In the genomic region with DNA sequence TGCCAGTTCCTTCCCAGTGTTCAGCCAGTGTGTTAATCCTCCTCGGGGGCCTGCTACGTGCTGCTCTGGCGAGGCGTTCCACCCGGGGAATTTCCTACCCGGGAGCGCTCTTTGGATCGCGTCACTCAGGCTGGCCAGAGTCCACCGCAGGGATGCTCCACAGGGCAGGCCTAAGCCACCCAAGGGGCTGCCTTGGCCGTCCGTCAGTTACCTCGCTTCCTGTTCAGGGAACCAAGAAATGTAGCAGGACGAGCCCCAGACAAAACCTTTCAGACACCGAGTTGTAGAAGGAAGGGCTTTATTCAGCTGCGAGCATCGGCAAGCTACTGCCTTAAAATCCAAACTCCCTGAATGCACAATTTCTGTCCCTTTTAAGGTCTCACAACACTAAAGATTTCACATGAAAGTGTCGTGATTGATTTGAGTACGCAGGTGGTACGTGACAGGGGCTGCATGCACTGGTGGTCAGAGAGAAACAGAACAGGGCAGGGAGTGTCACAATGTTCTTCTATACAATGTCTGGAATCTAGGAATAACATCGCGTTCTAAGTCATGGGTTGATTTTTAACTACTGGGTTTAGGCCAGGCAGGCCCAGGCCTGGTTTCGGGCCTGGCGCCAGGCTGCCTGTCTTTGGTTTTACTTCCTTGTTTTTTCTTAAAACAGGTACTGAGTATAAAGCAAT, we compare ENCODE assay signal across 12 cellular contexts. TPM values are rescaled to one million over a fixed set of nuclear protein-coding genes. Genes with fewer than 3 reads are reported as not detected.
DNase-seq lines count a peak whose midpoint lies in the region; ATAC-seq and TF ChIP-seq lines count a peak whose summit lies in the region.
"Had no signal": no experiment of that assay in that cellular context is flagged by ENCODE, and none has a peak within 500 bp of the region (broad histone marks: within the 10 kb centered on the region; RNA-seq: fewer than 3 reads in every experiment).

No MANE protein-coding gene starts in this region.

- H3K36me3 Mint-ChIP-seq in activated T-cell treated with anti-CD3 and anti-CD28 coated beads, Interleukin-2, amount 50 U/mL, for 24 hours (ENCODE audit: low read depth) = no peaks in the 10 kb centered on the region

- H2BK12ac ChIP-seq in neuronal stem cell (ENCODE audit: low read length) = no peak overlapping the region

- no peaks in the 10 kb centered on the region for H3K27me3 ChIP-seq in foreskin keratinocyte
- H3K27me3 ChIP-seq in neuronal stem cell (ENCODE audit: control insufficient read depth in 3 of 3, insufficient read depth in 3 of 3, low read depth in 1 of 3, low read length in 3 of 3) = peaks cover 0 to 2% (median 0%) of the 10 kb centered on the region in 3 experiments
- no peaks in the 10 kb centered on the region for H3K27me3 ChIP-seq in vagina
- H3K27me3 ChIP-seq: neutrophil had no signal

- H3K4me2 ChIP-seq in neuronal stem cell (ENCODE audit: insufficient read depth, low read length, poor library complexity, severe bottlenecking) = no peak overlapping the region

- no peak overlapping the region for H3K23ac ChIP-seq in neuronal stem cell (ENCODE audit: low read depth, low read length, poor library complexity)

- no peak overlapping the region for H2BK5ac ChIP-seq in neuronal stem cell (ENCODE audit: low read length)

- no peak overlapping the region for H3K9ac ChIP-seq in neuronal stem cell (ENCODE audit: low read depth, low read length, poor library complexity)

- H2BK15ac ChIP-seq in neuronal stem cell (ENCODE audit: low read length) = no peak overlapping the region

- H2AK5ac ChIP-seq in neuronal stem cell (ENCODE audit: low read depth, low read length) = no peak overlapping the region

- H3K4me1 ChIP-seq in foreskin keratinocyte (peaks cover 11% of the 10 kb centered on the region), neuronal stem cell (ENCODE audit: control insufficient read depth in 2 of 2, insufficient read depth in 1 of 2, low read depth in 1 of 2, low read length in 2 of 2) (no peaks in the 10 kb centered on the region), vagina (no peaks in the 10 kb centered on the region)

- ATAC-seq in foreskin keratinocyte = peak; percentile 73
- no peak for ATAC-seq in GM18517 (IDR thresholded peaks at IDR 0.05; ENCODE audit: unreplicated experiment)

- H3K4me3 Mint-ChIP-seq in activated T-cell treated with anti-CD3 and anti-CD28 coated beads, Interleukin-2, amount 50 U/mL, for 24 hours = no peak overlapping the region
- H3K4me3 Mint-ChIP-seq: T-helper 1 cell treated with Interleukin-12 subunit alpha and Interleukin-12 subunit beta and Interleukin-4 antibody, amounts not matched to agents 30 μg/mL and 1 μg/mL, for 36 hours had no signal

- no peak overlapping the region for H3K4ac ChIP-seq in neuronal stem cell (ENCODE audit: low read length)

- H4K91ac ChIP-seq in neuronal stem cell (ENCODE audit: low read depth, low read length, poor library complexity) = no peak overlapping the region

- WGBS in neuronal stem cell (ENCODE audit: extremely low coverage in 2 of 2, insufficient read length in 2 of 2, insufficient replicate concordance in 1 of 2), 2 donors = no CpG with 5 or more reads among the region's 24 CpGs

- H2BK120ac ChIP-seq in neuronal stem cell (ENCODE audit: low read depth, low read length) = no peak overlapping the region

- no peak overlapping the region for H3K4me3 ChIP-seq in neuronal stem cell (ENCODE audit: low read length in 2 of 2)
- peak overlapping the region in 1 of 2 donors; percentile 25 for H3K4me3 ChIP-seq in vagina

- peak overlapping the region; percentile 40 for H2AFZ ChIP-seq in neuronal stem cell (ENCODE audit: low read length)

- H3K27ac Mint-ChIP-seq in activated T-cell treated with anti-CD3 and anti-CD28 coated beads, Interleukin-2, amount 50 U/mL, for 24 hours = peak overlapping the region; percentile 22
- H3K27ac Mint-ChIP-seq: T-helper 1 cell treated with Interleukin-12 subunit alpha and Interleukin-12 subunit beta and Interleukin-4 antibody, amounts not matched to agents 30 μg/mL and 1 μg/mL, for 36 hours had no signal

- H3K36me3 ChIP-seq in neuronal stem cell (replicated peaks in 1 of 2; ENCODE audit: control insufficient read depth in 2 of 2, insufficient read depth in 2 of 2, low read length in 2 of 2) (no peaks in the 10 kb centered on the region), vagina (no peaks in the 10 kb centered on the region)

- intact Hi-C loops in vagina (cut with DNase I) = no loop called here

- H4K8ac ChIP-seq in neuronal stem cell (ENCODE audit: low read depth, low read length) = no peak overlapping the region

- TF ChIP-seq CTCF in foreskin keratinocyte (conservative IDR thresholded peaks at IDR 0.05) (no peak), vagina (IDR thresholded peaks at IDR 0.05) (no peak)

- DNase-seq in activated T-cell treated with anti-CD3 and anti-CD28 coated beads, Interleukin-2, amount 50 U/mL, for 24 hours = no peak
- DNase-seq in activated T-cell treated with anti-CD3 and anti-CD28 coated beads, Interleukin-2, amount 50 U/mL, for 1 hour = no peak
- peak; percentile 40 to 67 for DNase-seq in foreskin keratinocyte
- DNase-seq in neuronal stem cell (ENCODE audit: low spot score) = no peak
- DNase-seq in vagina (ENCODE audit: extremely low spot score in 2 of 2) = peak in 1 of 2 donors; percentile 81
- no peak for DNase-seq in SK-N-DZ (ENCODE audit: low spot score)
- no peak for DNase-seq in HCEC 1CT
- DNase-seq: activated gamma-delta T cell treated with Interleukin-2 at 50 U/mL for 16 hours; stimulated activated CD8-positive, alpha-beta memory T cell treated with anti-CD3 and anti-CD28 coated beads, Interleukin-4, amount 100 ng/mL, for 48 hours had no signal

- H3K4me1 Mint-ChIP-seq in activated T-cell treated with anti-CD3 and anti-CD28 coated beads, Interleukin-2, amount 50 U/mL, for 24 hours (ENCODE audit: low read depth) = peaks cover 4% of the 10 kb centered on the region

- H3K79me1 ChIP-seq in neuronal stem cell (ENCODE audit: low read depth, low read length) = no peaks in the 10 kb centered on the region

- H3K18ac ChIP-seq in neuronal stem cell (ENCODE audit: low read length) = no peak overlapping the region

- no peak overlapping the region for H3K14ac ChIP-seq in neuronal stem cell (ENCODE audit: low read length)

- TF ChIP-seq POLR2A in vagina (IDR thresholded peaks at IDR 0.05) = no peak

- H3K9me3 ChIP-seq in neuronal stem cell (replicated peaks in 1 of 2; ENCODE audit: control insufficient read depth in 2 of 2, insufficient read depth in 1 of 2, low read depth in 1 of 2, low read length in 2 of 2) (no peaks in the 10 kb centered on the region), vagina (no peaks in the 10 kb centered on the region)
- H3K9me3 ChIP-seq: neutrophil had no signal

- H3K9me3 Mint-ChIP-seq in activated T-cell treated with anti-CD3 and anti-CD28 coated beads, Interleukin-2, amount 50 U/mL, for 24 hours = no peaks in the 10 kb centered on the region
- H3K9me3 Mint-ChIP-seq: T-helper 1 cell treated with Interleukin-12 subunit alpha and Interleukin-12 subunit beta and Interleukin-4 antibody, amounts not matched to agents 30 μg/mL and 1 μg/mL, for 36 hours had no signal

- peak overlapping the region; percentile 93 for H3K27ac ChIP-seq in foreskin keratinocyte
- no peak overlapping the region for H3K27ac ChIP-seq in neuronal stem cell (replicated peaks; ENCODE audit: low read length)
- H3K27ac ChIP-seq in vagina = peak overlapping the region; percentile 66
- H3K27ac ChIP-seq: neutrophil had no signal

- no peaks in the 10 kb centered on the region for H3K27me3 Mint-ChIP-seq in activated T-cell treated with anti-CD3 and anti-CD28 coated beads, Interleukin-2, amount 50 U/mL, for 24 hours

RNA-seq across cellular contexts. Expression of a gene that starts 15.7 kb away (rescaled TPM):
- 0.61 and 0.71 TPM in 2 replicates for total RNA-seq in foreskin keratinocyte
- polyA plus RNA-seq in foreskin keratinocyte = 0.90 and 1.1 TPM in 2 replicates
- polyA plus RNA-seq in neuronal stem cell (2013, experiment 1 of 2) = 0.74 TPM
- 0.58 TPM for polyA plus RNA-seq in neuronal stem cell (2013, experiment 2 of 2)
- total RNA-seq in vagina = 0.98 TPM
- not detected in 2 replicates for polyA plus RNA-seq in SK-N-DZ (2014; cell fraction: cytosol; rRNA removed)
- not detected in 2 replicates for polyA plus RNA-seq in SK-N-DZ (2014; cell fraction: nucleus; rRNA removed)

RNA-seq across cellular contexts. Expression of a gene that starts 27.8 kb away (rescaled TPM):
- 43.9 and 51.7 TPM in 2 replicates for total RNA-seq in foreskin keratinocyte
- polyA plus RNA-seq in foreskin keratinocyte = 29.8 and 38.4 TPM in 2 replicates
- polyA plus RNA-seq in neuronal stem cell (2013, experiment 1 of 2) = 6.3 TPM
- 6.0 TPM for polyA plus RNA-seq in neuronal stem cell (2013, experiment 2 of 2)
- 8.8 TPM for total RNA-seq in vagina
- 26.8 and 27.3 TPM in 2 replicates for polyA plus RNA-seq in SK-N-DZ (2014; cell fraction: cytosol; rRNA removed)
- 20.1 and 26.7 TPM in 2 replicates for polyA plus RNA-seq in SK-N-DZ (2014; cell fraction: nucleus; rRNA removed)

RNA-seq across cellular contexts. Expression of a gene that starts 28.6 kb away (rescaled TPM):
- total RNA-seq in foreskin keratinocyte (18.4 and 21.8 TPM in 2 replicates), vagina (21.9 TPM)
- polyA plus RNA-seq in foreskin keratinocyte = 16.7 and 18.5 TPM in 2 replicates
- 23.5 TPM for polyA plus RNA-seq in neuronal stem cell (2013, experiment 1 of 2)
- polyA plus RNA-seq in neuronal stem cell (2013, experiment 2 of 2) = 21.1 TPM
- 12.4 and 17.8 TPM in 2 replicates for polyA plus RNA-seq in SK-N-DZ (2014; cell fraction: cytosol; rRNA removed)
- 43.4 and 70.5 TPM in 2 replicates for polyA plus RNA-seq in SK-N-DZ (2014; cell fraction: nucleus; rRNA removed)

RNA-seq across cellular contexts. Expression of a gene that starts 47.3 kb away (rescaled TPM):
- not detected in 2 replicates for total RNA-seq in foreskin keratinocyte
- not detected in 2 replicates for polyA plus RNA-seq in foreskin keratinocyte
- 0.04 TPM for polyA plus RNA-seq in neuronal stem cell (2013, experiment 1 of 2)
- polyA plus RNA-seq in neuronal stem cell (2013, experiment 2 of 2) = 0.03 TPM
- total RNA-seq in vagina = not detected
- not detected in 2 replicates for polyA plus RNA-seq in SK-N-DZ (2014; cell fraction: cytosol; rRNA removed)
- not detected in 2 replicates for polyA plus RNA-seq in SK-N-DZ (2014; cell fraction: nucleus; rRNA removed)

Comparison
In these comparisons a context has a peak if more than half of its experiments do, and no peak if none do; other contexts are left out.
1. DNase-seq: peak in foreskin keratinocyte (2 of 2); none in activated T-cell treated with anti-CD3 and anti-CD28 coated beads, Interleukin-2, amount 50 U/mL, for 24 hours (single experiment), activated T-cell treated with anti-CD3 and anti-CD28 coated beads, Interleukin-2, amount 50 U/mL, for 1 hour (single experiment), neuronal stem cell (single experiment), SK-N-DZ (single experiment) and HCEC 1CT (single experiment).